ENCODE assay signal across 1 cellular context in the genomic region with DNA sequence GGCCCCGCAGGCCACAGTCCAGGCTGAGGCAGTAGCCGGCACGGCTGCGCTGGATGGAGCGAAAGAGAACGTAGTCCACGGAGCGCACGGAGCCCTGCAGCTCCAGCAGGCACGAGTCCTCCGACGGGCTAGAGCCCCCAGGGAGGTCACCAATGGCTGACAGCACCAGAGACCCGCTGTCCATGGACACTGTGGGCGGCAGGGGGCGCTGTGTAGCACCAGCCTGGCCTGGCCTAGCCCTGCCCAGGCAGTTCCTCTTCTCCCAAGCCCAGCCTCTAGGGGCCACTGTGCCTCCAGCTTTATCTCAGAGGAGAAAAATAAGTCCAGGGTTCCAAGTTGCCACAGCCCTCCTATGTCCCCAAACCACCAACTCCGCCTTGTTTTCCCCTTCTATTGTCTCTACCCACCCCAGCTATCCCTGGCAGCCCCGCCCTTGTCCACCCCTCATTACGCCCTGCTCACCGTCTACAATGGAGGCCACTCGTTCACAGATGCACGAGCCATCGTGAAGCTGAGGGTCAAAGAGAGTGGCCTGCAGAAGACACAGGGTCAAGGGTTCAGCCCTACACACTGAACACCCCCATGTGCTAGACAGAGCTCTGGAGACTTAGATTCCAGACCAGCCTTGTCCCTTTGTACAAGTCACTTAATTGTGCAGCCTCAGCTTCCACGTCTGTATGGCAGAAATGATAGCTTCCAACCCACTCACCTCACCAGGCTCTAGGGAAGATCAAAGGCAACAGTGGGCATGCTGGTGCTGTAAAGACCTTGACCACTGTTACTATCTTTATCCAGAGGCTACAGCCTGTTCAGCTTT.
TF ChIP-seq lines count a peak whose summit lies in the region.

No MANE protein-coding gene starts in this region.

TF ChIP-seq in endothelial cell of umbilical vein, 7 proteins besides CTCF, POLR2A, EP300 and RAD21:
- TF ChIP-seq, protein P1, sequence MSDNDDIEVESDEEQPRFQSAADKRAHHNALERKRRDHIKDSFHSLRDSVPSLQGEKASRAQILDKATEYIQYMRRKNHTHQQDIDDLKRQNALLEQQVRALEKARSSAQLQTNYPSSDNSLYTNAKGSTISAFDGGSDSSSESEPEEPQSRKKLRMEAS (IDR thresholded peaks at IDR 0.05; ENCODE audit: insufficient read depth, insufficient read length) = no peak
- TF ChIP-seq MYC (IDR thresholded peaks at IDR 0.05; ENCODE audit: low read depth, low read length) = no peak
